ENCODE assay signal across 20 cellular contexts in genomic region chr7:26404189-26404996, GRCh38.
"Had no signal": no experiment of that assay in that cellular context is flagged by ENCODE, and none has a peak within 500 bp of the region (broad histone marks: within the 10 kb centered on the region; RNA-seq: fewer than 3 reads in every experiment).

No MANE protein-coding gene starts in this region.

- H3K27ac Mint-ChIP-seq: activated naive CD8-positive, alpha-beta T cell treated with anti-CD3 and anti-CD28 coated beads for 36 hours; immature natural killer cell; memory B cell; natural killer cell treated with Interleukin-12 subunit alpha and Interleukin-12 subunit beta and Interleukin-15 and Interleukin-18, amount 100 ng/mL, for 72 hours; type B pancreatic cell had no signal

- H3K4me3 ChIP-seq: thoracic aorta, vagina had no signal

- H3K4me3 Mint-ChIP-seq: activated naive CD8-positive, alpha-beta T cell treated with anti-CD3 and anti-CD28 coated beads for 36 hours; activated T-cell treated with anti-CD3 and anti-CD28 coated beads, Interleukin-2, amount 50 U/mL, for 4 hours; immature natural killer cell; memory B cell; natural killer cell treated with Interleukin-12 subunit alpha and Interleukin-12 subunit beta and Interleukin-15 and Interleukin-18, amount 100 ng/mL, for 72 hours; type B pancreatic cell had no signal

- H3K36me3 Mint-ChIP-seq: activated naive CD8-positive, alpha-beta T cell treated with anti-CD3 and anti-CD28 coated beads for 36 hours; immature natural killer cell; natural killer cell treated with Interleukin-12 subunit alpha and Interleukin-12 subunit beta and Interleukin-15 and Interleukin-18, amount 100 ng/mL, for 72 hours; type B pancreatic cell had no signal

- FAIRE-seq: astrocyte had no signal

- ATAC-seq: activated T-cell treated with anti-CD3 and anti-CD28 coated beads, Interleukin-2, amount 50 U/mL, for 4 hours; foreskin keratinocyte; left ventricle myocardium superior; natural killer cell treated with Interleukin-12 subunit alpha and Interleukin-12 subunit beta and Interleukin-15 and Interleukin-18, amount 100 ng/mL, for 72 hours had no signal

- H3K27ac ChIP-seq: foreskin keratinocyte, thoracic aorta, vagina had no signal

- H3K36me3 ChIP-seq: thoracic aorta, vagina had no signal

- H3K9me3 Mint-ChIP-seq: activated naive CD8-positive, alpha-beta T cell treated with anti-CD3 and anti-CD28 coated beads for 36 hours; immature natural killer cell; natural killer cell treated with Interleukin-12 subunit alpha and Interleukin-12 subunit beta and Interleukin-15 and Interleukin-18, amount 100 ng/mL, for 72 hours had no signal

- H3K27me3 ChIP-seq: vagina had no signal

- H3K4me1 ChIP-seq: foreskin keratinocyte had no signal

- DNase-seq: activated naive CD4-positive, alpha-beta T cell treated with Interleukin-2 at 50 U/mL for 16 hours; activated naive CD8-positive, alpha-beta T cell treated with anti-CD3 and anti-CD28 coated beads for 36 hours; activated T-cell treated with anti-CD3 and anti-CD28 coated beads, Interleukin-2, amount 50 U/mL, for 4 hours; central memory CD4-positive, alpha-beta T cell; dermis blood vessel endothelial cell; effector CD8-positive, alpha-beta T cell; foreskin keratinocyte; immature natural killer cell; kidney glomerular epithelial cell; left ventricle myocardium superior; retina; stimulated activated CD4-positive, alpha-beta T cell treated with anti-CD3 and anti-CD28 coated beads, Interleukin-2, amount 100 ng/mL, for 48 hours; stimulated activated CD8-positive, alpha-beta memory T cell treated with anti-CD3 and anti-CD28 coated beads, Interleukin-4, amount 100 ng/mL, for 48 hours; stimulated activated naive CD4-positive, alpha-beta T cell had no signal

- H3K9me3 ChIP-seq: thoracic aorta, vagina had no signal
